ENCODE assay signal across 1 cellular context in genomic region chr20:37223053-37223452, GRCh38.
TF ChIP-seq lines count a peak whose summit lies in the region.

No MANE protein-coding gene starts in this region.

TF ChIP-seq in GM12878, 131 proteins besides CTCF, POLR2A, EP300 and RAD21:
- TF ChIP-seq BRCA1 (IDR thresholded peaks at IDR 0.05; ENCODE audit: low read depth, low read length), result no peak
- 0 out of 2 replicates have a peak, but pooled peaks have one; percentile 31 for TF ChIP-seq ZNF687 (IDR thresholded peaks at IDR 0.05)
- TF ChIP-seq, protein P1, sequence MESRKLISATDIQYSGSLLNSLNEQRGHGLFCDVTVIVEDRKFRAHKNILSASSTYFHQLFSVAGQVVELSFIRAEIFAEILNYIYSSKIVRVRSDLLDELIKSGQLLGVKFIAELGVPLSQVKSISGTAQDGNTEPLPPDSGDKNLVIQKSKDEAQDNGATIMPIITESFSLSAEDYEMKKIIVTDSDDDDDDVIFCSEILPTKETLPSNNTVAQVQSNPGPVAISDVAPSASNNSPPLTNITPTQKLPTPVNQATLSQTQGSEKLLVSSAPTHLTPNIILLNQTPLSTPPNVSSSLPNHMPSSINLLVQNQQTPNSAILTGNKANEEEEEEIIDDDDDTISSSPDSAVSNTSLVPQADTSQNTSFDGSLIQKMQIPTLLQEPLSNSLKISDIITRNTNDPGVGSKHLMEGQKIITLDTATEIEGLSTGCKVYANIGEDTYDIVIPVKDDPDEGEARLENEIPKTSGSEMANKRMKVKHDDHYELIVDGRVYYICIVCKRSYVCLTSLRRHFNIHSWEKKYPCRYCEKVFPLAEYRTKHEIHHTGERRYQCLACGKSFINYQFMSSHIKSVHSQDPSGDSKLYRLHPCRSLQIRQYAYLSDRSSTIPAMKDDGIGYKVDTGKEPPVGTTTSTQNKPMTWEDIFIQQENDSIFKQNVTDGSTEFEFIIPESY (IDR thresholded peaks at IDR 0.05), result no peak
- peak; percentile 69 for TF ChIP-seq SPI1 (IDR thresholded peaks at IDR 0.05; ENCODE audit: borderline replicate concordance, insufficient read depth, low read depth, low read length)
- TF ChIP-seq, protein P2, sequence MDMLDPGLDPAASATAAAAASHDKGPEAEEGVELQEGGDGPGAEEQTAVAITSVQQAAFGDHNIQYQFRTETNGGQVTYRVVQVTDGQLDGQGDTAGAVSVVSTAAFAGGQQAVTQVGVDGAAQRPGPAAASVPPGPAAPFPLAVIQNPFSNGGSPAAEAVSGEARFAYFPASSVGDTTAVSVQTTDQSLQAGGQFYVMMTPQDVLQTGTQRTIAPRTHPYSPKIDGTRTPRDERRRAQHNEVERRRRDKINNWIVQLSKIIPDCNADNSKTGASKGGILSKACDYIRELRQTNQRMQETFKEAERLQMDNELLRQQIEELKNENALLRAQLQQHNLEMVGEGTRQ (IDR thresholded peaks at IDR 0.05; ENCODE audit: borderline replicate concordance, low read depth, low read length), result peak; percentile 23; the same call in 1 of the 2 replicates
- peak; percentile 85 for TF ChIP-seq RAD51 (IDR thresholded peaks at IDR 0.05)
- TF ChIP-seq, protein P3, sequence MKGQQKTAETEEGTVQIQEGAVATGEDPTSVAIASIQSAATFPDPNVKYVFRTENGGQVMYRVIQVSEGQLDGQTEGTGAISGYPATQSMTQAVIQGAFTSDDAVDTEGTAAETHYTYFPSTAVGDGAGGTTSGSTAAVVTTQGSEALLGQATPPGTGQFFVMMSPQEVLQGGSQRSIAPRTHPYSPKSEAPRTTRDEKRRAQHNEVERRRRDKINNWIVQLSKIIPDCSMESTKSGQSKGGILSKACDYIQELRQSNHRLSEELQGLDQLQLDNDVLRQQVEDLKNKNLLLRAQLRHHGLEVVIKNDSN (IDR thresholded peaks at IDR 0.05; ENCODE audit: borderline replicate concordance, extremely low read length, insufficient read depth, low read depth, low read length), result peak; percentile 57
- no peak for TF ChIP-seq IKZF2 (IDR thresholded peaks at IDR 0.05)
- TF ChIP-seq, protein P4, sequence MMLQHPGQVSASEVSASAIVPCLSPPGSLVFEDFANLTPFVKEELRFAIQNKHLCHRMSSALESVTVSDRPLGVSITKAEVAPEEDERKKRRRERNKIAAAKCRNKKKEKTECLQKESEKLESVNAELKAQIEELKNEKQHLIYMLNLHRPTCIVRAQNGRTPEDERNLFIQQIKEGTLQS (IDR thresholded peaks at IDR 0.05; ENCODE audit: borderline replicate concordance, extremely low read depth, low read depth, low read length), result 0 out of 2 replicates have a peak, but pooled peaks have one; percentile 14
